In the genomic region with DNA sequence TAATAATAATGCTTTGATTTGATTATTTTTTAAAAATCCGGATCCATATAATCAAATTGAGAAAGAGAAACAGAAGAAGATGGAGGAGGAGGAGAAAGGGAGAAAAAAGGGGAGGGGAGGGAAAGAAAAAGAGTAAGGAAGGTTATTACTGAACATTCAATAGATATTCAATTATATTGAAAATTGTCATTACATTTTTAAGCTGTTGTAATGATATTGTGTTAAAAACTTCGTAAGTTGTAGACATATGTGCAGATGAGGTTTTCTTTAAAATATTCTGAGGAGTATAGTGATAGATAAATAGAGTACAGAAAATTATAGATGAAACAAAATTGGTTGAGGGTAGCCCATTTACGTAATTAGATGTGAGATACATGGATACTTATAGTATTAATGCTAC, we compare ENCODE assay signal across 30 cellular contexts.
DNase-seq lines count a peak whose midpoint lies in the region; ATAC-seq, FAIRE-seq and TF ChIP-seq lines count a peak whose summit lies in the region.
"Had no signal": no experiment of that assay in that cellular context is flagged by ENCODE, and none has a peak within 500 bp of the region (broad histone marks: within the 10 kb centered on the region; RNA-seq: fewer than 3 reads in every experiment).

No MANE protein-coding gene starts in this region.

- BruUV-seq in HepG2 (replicated peaks; lab: Mats Ljungman, UMichigan) (no TSS peak), K562 (replicated peaks; lab: Mats Ljungman, UMichigan) (no TSS peak)

- no peak for TF ChIP-seq POLR2A in HepG2 (IDR thresholded peaks at IDR 0.05; ENCODE audit: insufficient read depth in 1 of 2, low read depth in 2 of 2, low read length in 2 of 2)
- TF ChIP-seq POLR2A in right lobe of liver (IDR thresholded peaks at IDR 0.05): no peak
- TF ChIP-seq POLR2A in K562 (conservative IDR thresholded peaks at IDR 0.05): no peak

- no peaks in the 10 kb centered on the region for H3K4me1 ChIP-seq in HepG2 (ENCODE audit: insufficient read depth, low read length)
- H3K4me1 ChIP-seq in right lobe of liver: no peaks in the 10 kb centered on the region
- no peaks in the 10 kb centered on the region for H3K4me1 ChIP-seq in K562 (replicated peaks in 1 of 2; ENCODE audit: control insufficient read depth in 2 of 2, insufficient read depth in 2 of 2, low read length in 2 of 2)
- H3K4me1 ChIP-seq: A549; BE2C; BLaER1; BLaER1 treated with 17β-estradiol and CSF1 and Interleukin-3, amounts not matched to agents 10 nM and 100 nM; Caco-2 had no signal

- TF ChIP-seq EP300 in HepG2 (IDR thresholded peaks at IDR 0.05; ENCODE audit: low read depth in 2 of 2, low read length in 2 of 2): no peak
- TF ChIP-seq EP300 in HepG2 (CRISPR knock-in tag; IDR thresholded peaks at IDR 0.05; ENCODE audit: borderline replicate concordance): no peak
- no peak for TF ChIP-seq EP300 in K562 (IDR thresholded peaks at IDR 0.05; ENCODE audit: low read length)

- H3K9ac ChIP-seq in HepG2 (ENCODE audit: insufficient read depth, low read depth, low read length) (no peak overlapping the region), K562 (ENCODE audit: insufficient read depth in 1 of 2, low read depth in 2 of 2, low read length in 2 of 2) (no peak overlapping the region)
- H3K9ac ChIP-seq: BLaER1; BLaER1 treated with 17β-estradiol and CSF1 and Interleukin-3, amounts not matched to agents 10 nM and 100 nM had no signal

- H3K27me3 ChIP-seq in HepG2 (ENCODE audit: control insufficient read depth in 1 of 2, insufficient read depth in 2 of 2, low read length in 2 of 2) (no peaks in the 10 kb centered on the region; a peak in 1 of 5 replicates), right lobe of liver (no peaks in the 10 kb centered on the region), K562 (ENCODE audit: control insufficient read depth in 2 of 2, insufficient read depth in 2 of 2, low read length in 2 of 2) (no peaks in the 10 kb centered on the region)
- H3K27me3 ChIP-seq: BE2C; BLaER1; BLaER1 treated with 17β-estradiol and CSF1 and Interleukin-3, amounts not matched to agents 10 nM and 100 nM had no signal

- H3K36me3 ChIP-seq in HepG2 (replicated peaks in 1 of 2; ENCODE audit: control insufficient read depth in 1 of 2, insufficient read depth in 2 of 2, low read length in 2 of 2) (no peaks in the 10 kb centered on the region), right lobe of liver (no peaks in the 10 kb centered on the region), K562 (ENCODE audit: control insufficient read depth, insufficient read depth, low read length) (no peaks in the 10 kb centered on the region)
- H3K36me3 ChIP-seq: BE2C; BLaER1; BLaER1 treated with 17β-estradiol and CSF1 and Interleukin-3, amounts not matched to agents 10 nM and 100 nM had no signal

- TF ChIP-seq RAD21 in HepG2 (CRISPR knock-in tag; IDR thresholded peaks at IDR 0.05) (no peak), K562 (CRISPR knock-in tag; conservative IDR thresholded peaks at IDR 0.05 in 1 of 2, IDR thresholded peaks at IDR 0.05 in 1 of 2) (no peak)

- H3K9me3 ChIP-seq in HepG2 (ENCODE audit: low read length) (peaks cover 47% of the 10 kb centered on the region), right lobe of liver (no peaks in the 10 kb centered on the region), K562 (replicated peaks; ENCODE audit: control insufficient read depth, insufficient read depth, low read depth, low read length) (no peaks in the 10 kb centered on the region)
- H3K9me3 ChIP-seq: A549; BE2C; BLaER1; BLaER1 treated with 17β-estradiol and CSF1 and Interleukin-3, amounts not matched to agents 10 nM and 100 nM; Caco-2 had no signal

- H3K27ac ChIP-seq in HepG2 (ENCODE audit: extremely low read length, insufficient read depth, low read length) (no peak overlapping the region), right lobe of liver (no peak overlapping the region), K562 (ENCODE audit: extremely low read depth, low read depth, low read length) (no peak overlapping the region)
- H3K27ac ChIP-seq: 22Rv1; A549; BLaER1; BLaER1 treated with 17β-estradiol and CSF1 and Interleukin-3, amounts not matched to agents 10 nM and 100 nM; C4-2B had no signal

- H2AFZ ChIP-seq in HepG2 (ENCODE audit: low read length) (no peak overlapping the region), K562 (ENCODE audit: low read depth, low read length) (no peak overlapping the region)

- H4K20me1 ChIP-seq in HepG2 (ENCODE audit: insufficient read depth, low read length) (no peaks in the 10 kb centered on the region), K562 (replicated peaks; ENCODE audit: control insufficient read depth, insufficient read depth, low read length) (no peaks in the 10 kb centered on the region)
- H4K20me1 ChIP-seq: BLaER1; BLaER1 treated with 17β-estradiol and CSF1 and Interleukin-3, amounts not matched to agents 10 nM and 100 nM had no signal

- H3K79me2 ChIP-seq in HepG2 (ENCODE audit: insufficient read depth, low read length): no peaks in the 10 kb centered on the region
- no peaks in the 10 kb centered on the region for H3K79me2 ChIP-seq in K562 (ENCODE audit: control insufficient read depth, insufficient read depth, low read length)

- POLR2A ChIA-PET in HepG2 (lab: Yijun Ruan, JAX) (no interaction called here), K562 (lab: Yijun Ruan, JAX) (no interaction called here)

- no peak for ATAC-seq in HepG2
- ATAC-seq in right lobe of liver: no peak
- no peak for ATAC-seq in K562
- ATAC-seq: A549; CD8-positive, alpha-beta T cell had no signal

- under 1% methylated on average over 3 of the region's 3 CpGs for WGBS in HepG2 (ENCODE audit: low lambda C conversion rate)
- 45% methylated on average over 3 of the region's 3 CpGs for WGBS in right lobe of liver (ENCODE audit: insufficient coverage, low coverage, low lambda C conversion rate, missing lambda C conversion rate)
- 1% methylated on average over 3 of the region's 3 CpGs for WGBS in K562 (ENCODE audit: insufficient coverage, low coverage, missing lambda C conversion rate)

- CTCF ChIA-PET in HepG2 (lab: Yijun Ruan, JAX; ENCODE audit: low intra/inter-chr PET ratio, low total read pairs): no interaction called here
- CTCF ChIA-PET in K562 (lab: Yijun Ruan, JAX; ENCODE audit: low intra/inter-chr PET ratio): no interaction called here

- FAIRE-seq in HepG2 (lab: Jason Lieb, UNC) (no peak), K562 (lab: Jason Lieb, UNC) (no peak)
- FAIRE-seq: A549, D721Med had no signal

- intact Hi-C loops in HepG2 (cut with micrococcal nuclease; ENCODE audit: unreplicated experiment) (no loop called here), right lobe of liver (cut with DNase I) (no loop called here), K562 (cut with micrococcal nuclease) (no loop called here)

- DNase-seq in HepG2 (ENCODE audit: low spot score): no peak
- DNase-seq in right lobe of liver: no peak
- DNase-seq in K562 (ENCODE audit: extremely low read depth in 1 of 4, low spot score in 3 of 4): no peak
- no peak for DNase-seq in T-helper 1 cell
- DNase-seq: 8988T; ACHN; AML-193; BE2C; C1 segment of cervical spinal cord; Caco-2; Calu3; CD4-positive, alpha-beta memory T cell; CD4-positive, alpha-beta T cell; CD4-positive, CD25-positive, alpha-beta regulatory T cell; CD8-positive, alpha-beta memory T cell; CD8-positive, alpha-beta T cell; COR-L47; DMS 273 treated with DMSO at 0.1 percent for 48 hours; DMS153; DMS53; DMS79; DMS79 treated with DMSO at 0.1 percent for 48 hours; DND-41; EL had no signal

- TF ChIP-seq CTCF in HepG2 (CRISPR knock-in tag; IDR thresholded peaks at IDR 0.05) (no peak), right lobe of liver (IDR thresholded peaks at IDR 0.05) (no peak), K562 (IDR thresholded peaks at IDR 0.05 in 2 of 3, conservative IDR thresholded peaks at IDR 0.05 in 1 of 3; ENCODE audit: insufficient read depth in 2 of 3, low read depth in 1 of 3, low read length in 3 of 3) (no peak)

- no peak overlapping the region for H3K4me2 ChIP-seq in HepG2 (ENCODE audit: low read depth, low read length)
- no peak overlapping the region for H3K4me2 ChIP-seq in K562 (ENCODE audit: insufficient read depth, low read length)
- H3K4me2 ChIP-seq: A549; BLaER1; BLaER1 treated with 17β-estradiol and CSF1 and Interleukin-3, amounts not matched to agents 10 nM and 100 nM had no signal

- H3K9me1 ChIP-seq in K562 (ENCODE audit: control insufficient read depth, insufficient read depth, low read length): no peaks in the 10 kb centered on the region

- in situ Hi-C loops in HepG2 (cut with HindIII; ENCODE audit: extremely low pct_ligation_motif_present, low pct_unique_long_range_greater_than_20kb): no loop called here
- in situ Hi-C loops in K562 (cut with MboI): no loop called here

- no peak overlapping the region for H3K4me3 ChIP-seq in HepG2 (replicated peaks in 1 of 3; ENCODE audit: insufficient read depth in 1 of 3, low read depth in 2 of 3, low read length in 3 of 3)
- no peak overlapping the region for H3K4me3 ChIP-seq in right lobe of liver
- no peak overlapping the region for H3K4me3 ChIP-seq in K562
- H3K4me3 ChIP-seq: A549; BLaER1; BLaER1 treated with 17β-estradiol and CSF1 and Interleukin-3, amounts not matched to agents 10 nM and 100 nM had no signal

TF ChIP-seq in HepG2, 621 proteins besides CTCF, POLR2A, EP300 and RAD21:
- TF ChIP-seq HNRNPK (IDR thresholded peaks at IDR 0.05; ENCODE audit: low read depth, low read length, poor library complexity, severe bottlenecking): peak; percentile 79
- TF ChIP-seq EED (CRISPR knock-in tag; IDR thresholded peaks at IDR 0.05): no peak

Comparison
In these comparisons a context has a peak if more than half of its experiments do, and no peak if none do; other contexts are left out.
1. Of the 241 proteins assayed by ChIP-seq in both HepG2 and K562: peak only in HepG2: none; only in K562: none; in both: HNRNPK; in neither: 240.